Comparison of ENCODE assay signal across 1 cellular context in the genomic region with DNA sequence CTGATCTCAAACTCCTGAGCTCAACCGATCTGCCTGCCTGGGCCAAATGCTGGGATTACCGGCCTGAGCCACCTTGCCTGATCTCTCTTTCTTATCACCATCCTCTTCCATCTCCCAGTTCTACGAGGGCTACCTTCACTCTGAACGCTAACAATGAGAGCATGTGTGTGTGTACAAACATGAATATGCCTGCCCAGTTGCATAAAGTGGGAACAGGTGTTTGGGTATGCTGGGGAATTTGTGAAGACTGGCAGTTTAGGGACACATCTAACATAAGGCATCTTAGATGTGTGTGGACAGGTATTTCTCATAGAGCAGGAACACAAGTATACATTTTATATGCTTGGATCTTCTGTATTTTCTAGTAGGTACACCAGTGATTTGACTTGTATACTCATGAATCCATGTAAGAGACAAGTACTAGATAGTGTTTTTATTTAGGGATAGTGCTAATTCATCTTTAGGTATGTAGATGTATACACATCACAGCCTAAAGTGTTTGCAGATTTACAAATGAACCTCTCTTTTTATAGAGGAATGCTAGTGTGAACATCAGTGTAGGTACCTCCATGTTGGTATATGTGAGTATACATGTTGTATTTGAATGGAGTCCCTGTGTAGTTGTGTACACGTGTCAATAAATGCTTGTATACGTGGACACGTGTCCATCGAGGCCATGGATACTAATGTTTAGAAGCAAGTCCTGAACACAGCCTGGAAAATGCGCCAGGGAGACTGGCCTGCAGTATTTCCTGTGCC.
TF ChIP-seq lines count a peak whose summit lies in the region.

No MANE protein-coding gene starts in this region.

TF ChIP-seq in GM12878, 131 proteins besides CTCF, POLR2A, EP300 and RAD21 (continued from another document):
- TF ChIP-seq, protein P1, sequence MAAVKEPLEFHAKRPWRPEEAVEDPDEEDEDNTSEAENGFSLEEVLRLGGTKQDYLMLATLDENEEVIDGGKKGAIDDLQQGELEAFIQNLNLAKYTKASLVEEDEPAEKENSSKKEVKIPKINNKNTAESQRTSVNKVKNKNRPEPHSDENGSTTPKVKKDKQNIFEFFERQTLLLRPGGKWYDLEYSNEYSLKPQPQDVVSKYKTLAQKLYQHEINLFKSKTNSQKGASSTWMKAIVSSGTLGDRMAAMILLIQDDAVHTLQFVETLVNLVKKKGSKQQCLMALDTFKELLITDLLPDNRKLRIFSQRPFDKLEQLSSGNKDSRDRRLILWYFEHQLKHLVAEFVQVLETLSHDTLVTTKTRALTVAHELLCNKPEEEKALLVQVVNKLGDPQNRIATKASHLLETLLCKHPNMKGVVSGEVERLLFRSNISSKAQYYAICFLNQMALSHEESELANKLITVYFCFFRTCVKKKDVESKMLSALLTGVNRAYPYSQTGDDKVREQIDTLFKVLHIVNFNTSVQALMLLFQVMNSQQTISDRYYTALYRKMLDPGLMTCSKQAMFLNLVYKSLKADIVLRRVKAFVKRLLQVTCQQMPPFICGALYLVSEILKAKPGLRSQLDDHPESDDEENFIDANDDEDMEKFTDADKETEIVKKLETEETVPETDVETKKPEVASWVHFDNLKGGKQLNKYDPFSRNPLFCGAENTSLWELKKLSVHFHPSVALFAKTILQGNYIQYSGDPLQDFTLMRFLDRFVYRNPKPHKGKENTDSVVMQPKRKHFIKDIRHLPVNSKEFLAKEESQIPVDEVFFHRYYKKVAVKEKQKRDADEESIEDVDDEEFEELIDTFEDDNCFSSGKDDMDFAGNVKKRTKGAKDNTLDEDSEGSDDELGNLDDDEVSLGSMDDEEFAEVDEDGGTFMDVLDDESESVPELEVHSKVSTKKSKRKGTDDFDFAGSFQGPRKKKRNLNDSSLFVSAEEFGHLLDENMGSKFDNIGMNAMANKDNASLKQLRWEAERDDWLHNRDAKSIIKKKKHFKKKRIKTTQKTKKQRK (IDR thresholded peaks at IDR 0.05; ENCODE audit: low read depth, low read length), result no peak
- TF ChIP-seq MEF2A (IDR thresholded peaks at IDR 0.05; ENCODE audit: insufficient read depth, low read depth, low read length), result no peak
- TF ChIP-seq, protein P2, sequence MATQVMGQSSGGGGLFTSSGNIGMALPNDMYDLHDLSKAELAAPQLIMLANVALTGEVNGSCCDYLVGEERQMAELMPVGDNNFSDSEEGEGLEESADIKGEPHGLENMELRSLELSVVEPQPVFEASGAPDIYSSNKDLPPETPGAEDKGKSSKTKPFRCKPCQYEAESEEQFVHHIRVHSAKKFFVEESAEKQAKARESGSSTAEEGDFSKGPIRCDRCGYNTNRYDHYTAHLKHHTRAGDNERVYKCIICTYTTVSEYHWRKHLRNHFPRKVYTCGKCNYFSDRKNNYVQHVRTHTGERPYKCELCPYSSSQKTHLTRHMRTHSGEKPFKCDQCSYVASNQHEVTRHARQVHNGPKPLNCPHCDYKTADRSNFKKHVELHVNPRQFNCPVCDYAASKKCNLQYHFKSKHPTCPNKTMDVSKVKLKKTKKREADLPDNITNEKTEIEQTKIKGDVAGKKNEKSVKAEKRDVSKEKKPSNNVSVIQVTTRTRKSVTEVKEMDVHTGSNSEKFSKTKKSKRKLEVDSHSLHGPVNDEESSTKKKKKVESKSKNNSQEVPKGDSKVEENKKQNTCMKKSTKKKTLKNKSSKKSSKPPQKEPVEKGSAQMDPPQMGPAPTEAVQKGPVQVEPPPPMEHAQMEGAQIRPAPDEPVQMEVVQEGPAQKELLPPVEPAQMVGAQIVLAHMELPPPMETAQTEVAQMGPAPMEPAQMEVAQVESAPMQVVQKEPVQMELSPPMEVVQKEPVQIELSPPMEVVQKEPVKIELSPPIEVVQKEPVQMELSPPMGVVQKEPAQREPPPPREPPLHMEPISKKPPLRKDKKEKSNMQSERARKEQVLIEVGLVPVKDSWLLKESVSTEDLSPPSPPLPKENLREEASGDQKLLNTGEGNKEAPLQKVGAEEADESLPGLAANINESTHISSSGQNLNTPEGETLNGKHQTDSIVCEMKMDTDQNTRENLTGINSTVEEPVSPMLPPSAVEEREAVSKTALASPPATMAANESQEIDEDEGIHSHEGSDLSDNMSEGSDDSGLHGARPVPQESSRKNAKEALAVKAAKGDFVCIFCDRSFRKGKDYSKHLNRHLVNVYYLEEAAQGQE (IDR thresholded peaks at IDR 0.05; ENCODE audit: low read depth, low read length), result no peak
- TF ChIP-seq SMC3 (IDR thresholded peaks at IDR 0.05; ENCODE audit: borderline replicate concordance, low read length), result no peak
- peak; percentile 42 for TF ChIP-seq SUZ12 (IDR thresholded peaks at IDR 0.05; ENCODE audit: unreplicated experiment)
- TF ChIP-seq TARDBP (IDR thresholded peaks at IDR 0.05; ENCODE audit: borderline replicate concordance), result no peak
- 0 out of 2 replicates have a peak, but pooled peaks have one; percentile 42 for TF ChIP-seq EZH2 (IDR thresholded peaks at IDR 0.05; ENCODE audit: borderline replicate concordance, control insufficient read depth, low read depth, low read length)
- no peak for TF ChIP-seq SUPT20H (IDR thresholded peaks at IDR 0.05; ENCODE audit: borderline replicate concordance, control insufficient read depth, low read depth, low read length)
- TF ChIP-seq SPI1 (IDR thresholded peaks at IDR 0.05; ENCODE audit: borderline replicate concordance, insufficient read depth, low read depth, low read length), result no peak
